ENCODE assay signal across 20 cellular contexts in genomic region chr1:172902200-172902599, GRCh38.
A peak's percentile ranks its signal among the peaks of the same experiment; 100 is the strongest.
DNase-seq lines count a peak whose midpoint lies in the region; ATAC-seq, FAIRE-seq and TF ChIP-seq lines count a peak whose summit lies in the region.
"Had no signal": no experiment of that assay in that cellular context is flagged by ENCODE, and none has a peak within 500 bp of the region (broad histone marks: within the 10 kb centered on the region; RNA-seq: fewer than 3 reads in every experiment).

No MANE protein-coding gene starts in this region.

- H3K4me1 ChIP-seq in HepG2 (ENCODE audit: insufficient read depth, low read length) (no peaks in the 10 kb centered on the region), right lobe of liver (no peaks in the 10 kb centered on the region), astrocyte (ENCODE audit: insufficient read depth, low read length) (peaks cover 62% of the 10 kb centered on the region), keratinocyte (ENCODE audit: control insufficient read depth, extremely low read depth, insufficient read depth, low read length) (peaks cover 43% of the 10 kb centered on the region)

- BruUV-seq in HepG2 (replicated peaks; lab: Mats Ljungman, UMichigan) = no TSS peak

- WGBS in HepG2 (ENCODE audit: low lambda C conversion rate) = 49% methylated on average over 2 of the region's 2 CpGs
- WGBS in right lobe of liver (ENCODE audit: insufficient coverage, low coverage, low lambda C conversion rate, missing lambda C conversion rate) = 50% methylated on average over 2 of the region's 2 CpGs

- dilution Hi-C loops in keratinocyte (cut with MboI; ENCODE audit: extremely low pct_ligation_motif_present, low sequenced_read_pairs) = no loop called here

- CTCF ChIA-PET in HepG2 (lab: Yijun Ruan, JAX; ENCODE audit: low intra/inter-chr PET ratio, low total read pairs) = no interaction called here
- CTCF ChIA-PET in activated CD4-positive, alpha-beta T cell treated with anti-CD3 and anti-CD28 coated beads for 36 hours (lab: Charles Lee) = interaction anchor here (1.1 to 1.5 kb wide), 4 partner anchors 8 to 160 kb away, joined by 4 to 7 read pairs (median 4); no protein-coding TSS in a partner anchor

- H3K9me3 ChIP-seq in HepG2 (ENCODE audit: low read length) = no peaks in the 10 kb centered on the region
- no peaks in the 10 kb centered on the region for H3K9me3 ChIP-seq in right lobe of liver
- H3K9me3 ChIP-seq in astrocyte (ENCODE audit: insufficient read depth, low read depth, low read length) = no peaks in the 10 kb centered on the region
- H3K9me3 ChIP-seq in keratinocyte (ENCODE audit: control insufficient read depth, low read depth, low read length) = no peaks in the 10 kb centered on the region
- H3K9me3 ChIP-seq: BLaER1, Peyer's patch had no signal

- H3K4me2 ChIP-seq in HepG2 (ENCODE audit: low read depth, low read length) = no peak overlapping the region
- peak overlapping the region; percentile 14 for H3K4me2 ChIP-seq in astrocyte (ENCODE audit: low read length)
- no peak overlapping the region for H3K4me2 ChIP-seq in keratinocyte (ENCODE audit: control insufficient read depth, extremely low read depth, insufficient read depth, low read depth, low read length)
- H3K4me2 ChIP-seq: BLaER1 had no signal

- H3K4me1 Mint-ChIP-seq in astrocyte (ENCODE audit: low read depth, unreplicated experiment) = peaks cover 69% of the 10 kb centered on the region
- H3K4me1 Mint-ChIP-seq in activated CD4-positive, alpha-beta T cell treated with anti-CD3 and anti-CD28 coated beads for 36 hours = peaks cover 31% of the 10 kb centered on the region

- no peak for TF ChIP-seq POLR2A in HepG2 (IDR thresholded peaks at IDR 0.05; ENCODE audit: insufficient read depth in 1 of 2, low read depth in 2 of 2, low read length in 2 of 2)
- no peak for TF ChIP-seq POLR2A in right lobe of liver (IDR thresholded peaks at IDR 0.05)

- peak overlapping the region; percentile 77 for H3K27ac Mint-ChIP-seq in astrocyte (ENCODE audit: unreplicated experiment)
- H3K27ac Mint-ChIP-seq in activated CD4-positive, alpha-beta T cell treated with anti-CD3 and anti-CD28 coated beads for 36 hours = no peak overlapping the region
- H3K27ac Mint-ChIP-seq: CD4-positive, alpha-beta memory T cell had no signal

- peaks cover 2% of the 10 kb centered on the region for H3K36me3 Mint-ChIP-seq in astrocyte (ENCODE audit: low read depth, unreplicated experiment)
- no peaks in the 10 kb centered on the region for H3K36me3 Mint-ChIP-seq in activated CD4-positive, alpha-beta T cell treated with anti-CD3 and anti-CD28 coated beads for 36 hours (ENCODE audit: low read depth)
- H3K36me3 Mint-ChIP-seq: CD4-positive, alpha-beta memory T cell had no signal

- H3K79me2 ChIP-seq in HepG2 (ENCODE audit: insufficient read depth, low read length) = no peaks in the 10 kb centered on the region
- no peaks in the 10 kb centered on the region for H3K79me2 ChIP-seq in astrocyte (ENCODE audit: insufficient read depth, low read length)
- H3K79me2 ChIP-seq in keratinocyte (ENCODE audit: control insufficient read depth, insufficient read depth, low read length) = no peaks in the 10 kb centered on the region

- no peaks in the 10 kb centered on the region for H3K9me1 ChIP-seq in keratinocyte (ENCODE audit: control insufficient read depth, extremely low read depth, insufficient read depth, low read length)

- H3K36me3 ChIP-seq in HepG2 (replicated peaks in 1 of 2; ENCODE audit: control insufficient read depth in 1 of 2, insufficient read depth in 2 of 2, low read length in 2 of 2) (no peaks in the 10 kb centered on the region), right lobe of liver (no peaks in the 10 kb centered on the region), astrocyte (ENCODE audit: insufficient read depth, low read length) (no peaks in the 10 kb centered on the region), keratinocyte (ENCODE audit: control insufficient read depth in 2 of 2, extremely low read depth in 1 of 2, insufficient read depth in 2 of 2, low read length in 2 of 2) (no peaks in the 10 kb centered on the region)
- H3K36me3 ChIP-seq: BLaER1, Peyer's patch had no signal

- in situ Hi-C loops in HepG2 (cut with HindIII; ENCODE audit: extremely low pct_ligation_motif_present, low pct_unique_long_range_greater_than_20kb) = no loop called here

- H3K27me3 Mint-ChIP-seq in astrocyte (ENCODE audit: low read depth, unreplicated experiment) = no peaks in the 10 kb centered on the region
- peaks cover 33% of the 10 kb centered on the region for H3K27me3 Mint-ChIP-seq in activated CD4-positive, alpha-beta T cell treated with anti-CD3 and anti-CD28 coated beads for 36 hours
- H3K27me3 Mint-ChIP-seq: CD4-positive, alpha-beta memory T cell had no signal

- no peak overlapping the region for H3K9ac ChIP-seq in HepG2 (ENCODE audit: insufficient read depth, low read depth, low read length)
- H3K9ac ChIP-seq in astrocyte (ENCODE audit: low read length) = peak overlapping the region; percentile 39
- H3K9ac ChIP-seq in keratinocyte (ENCODE audit: control insufficient read depth, extremely low read depth, insufficient read depth, low read length) = no peak overlapping the region
- H3K9ac ChIP-seq: BLaER1 had no signal

- no peak for TF ChIP-seq CTCF in HepG2 (CRISPR knock-in tag; IDR thresholded peaks at IDR 0.05)
- no peak for TF ChIP-seq CTCF in right lobe of liver (IDR thresholded peaks at IDR 0.05)
- TF ChIP-seq CTCF in astrocyte (IDR thresholded peaks at IDR 0.05; ENCODE audit: insufficient read depth, low read depth, low read length) = no peak
- TF ChIP-seq CTCF in keratinocyte (optimal IDR thresholded peaks at IDR 0.05 in 1 of 3, IDR thresholded peaks at IDR 0.05 in 1 of 3, conservative IDR thresholded peaks at IDR 0.05 in 1 of 3; ENCODE audit: extremely low read depth in 1 of 3, insufficient read depth in 2 of 3, low read length in 3 of 3) = no peak

- intact Hi-C loops in HepG2 (cut with micrococcal nuclease; ENCODE audit: unreplicated experiment) (no loop called here), right lobe of liver (cut with DNase I) (no loop called here)
- intact Hi-C loops in activated CD4-positive, alpha-beta T cell treated with anti-CD3 and anti-CD28 coated beads for 36 hours (cut with DNase I, micrococcal nuclease) = no loop called here

- DNase-seq in HepG2 (ENCODE audit: low spot score) (no peak), right lobe of liver (no peak), astrocyte (ENCODE audit: low read depth) (no peak), keratinocyte (ENCODE audit: low read depth, low spot score) (no peak), hepatic stellate cell (ENCODE audit: low spot score) (no peak)
- DNase-seq in activated CD4-positive, alpha-beta T cell treated with anti-CD3 and anti-CD28 coated beads for 36 hours = no peak
- DNase-seq: Calu3; CD4-positive, alpha-beta memory T cell; DMS53; GOT3; NCI-H1417; NCI-H187 treated with DMSO at 0.1 percent for 48 hours; NCI-H226; NCI-H524 treated with DMSO at 0.1 percent for 48 hours; Peyer's patch had no signal

- H3K27me3 ChIP-seq in HepG2 (ENCODE audit: control insufficient read depth in 1 of 2, insufficient read depth in 2 of 2, low read length in 2 of 2) (no peaks in the 10 kb centered on the region), right lobe of liver (no peaks in the 10 kb centered on the region), astrocyte (ENCODE audit: insufficient read depth, low read length) (no peaks in the 10 kb centered on the region), keratinocyte (ENCODE audit: control insufficient read depth, extremely low read depth, insufficient read depth, low read length) (no peaks in the 10 kb centered on the region)
- H3K27me3 ChIP-seq: BLaER1, Peyer's patch had no signal

- H4K20me1 ChIP-seq in HepG2 (ENCODE audit: insufficient read depth, low read length) = no peaks in the 10 kb centered on the region
- H4K20me1 ChIP-seq in astrocyte (ENCODE audit: insufficient read depth, low read length) = no peaks in the 10 kb centered on the region
- no peaks in the 10 kb centered on the region for H4K20me1 ChIP-seq in keratinocyte (ENCODE audit: control insufficient read depth, extremely low read depth, insufficient read depth, low read length)
- H4K20me1 ChIP-seq: BLaER1 had no signal

- H3K4me3 Mint-ChIP-seq in astrocyte (ENCODE audit: unreplicated experiment) = no peak overlapping the region
- no peak overlapping the region for H3K4me3 Mint-ChIP-seq in activated CD4-positive, alpha-beta T cell treated with anti-CD3 and anti-CD28 coated beads for 36 hours
- H3K4me3 Mint-ChIP-seq: CD4-positive, alpha-beta memory T cell had no signal

- peaks cover 2% of the 10 kb centered on the region for H3K9me3 Mint-ChIP-seq in astrocyte (ENCODE audit: unreplicated experiment)
- no peaks in the 10 kb centered on the region for H3K9me3 Mint-ChIP-seq in activated CD4-positive, alpha-beta T cell treated with anti-CD3 and anti-CD28 coated beads for 36 hours (ENCODE audit: low read depth)
- H3K9me3 Mint-ChIP-seq: CD4-positive, alpha-beta memory T cell had no signal

- no peak for ATAC-seq in HepG2
- no peak for ATAC-seq in right lobe of liver
- ATAC-seq in HG03097 (IDR thresholded peaks at IDR 0.05; ENCODE audit: low FRiP score, unreplicated experiment) = no peak
- no peak for ATAC-seq in activated CD4-positive, alpha-beta T cell treated with anti-CD3 and anti-CD28 coated beads for 36 hours
- ATAC-seq: GM12878, Right ventricle myocardium inferior had no signal

- no peak for TF ChIP-seq EP300 in HepG2 (IDR thresholded peaks at IDR 0.05; ENCODE audit: low read depth in 2 of 2, low read length in 2 of 2)
- TF ChIP-seq EP300 in HepG2 (CRISPR knock-in tag; IDR thresholded peaks at IDR 0.05; ENCODE audit: borderline replicate concordance) = no peak

- H3K4me3 ChIP-seq in HepG2 (replicated peaks in 1 of 3; ENCODE audit: insufficient read depth in 1 of 3, low read depth in 2 of 3, low read length in 3 of 3) (no peak overlapping the region), right lobe of liver (no peak overlapping the region), astrocyte (ENCODE audit: insufficient read depth, low read depth, low read length) (no peak overlapping the region), keratinocyte (ENCODE audit: control insufficient read depth in 2 of 3, extremely low read depth in 1 of 3, insufficient read depth in 2 of 3, low read depth in 1 of 3, low read length in 3 of 3) (no peak overlapping the region)
- H3K4me3 ChIP-seq: BLaER1, GM12878, Peyer's patch had no signal

- H2AFZ ChIP-seq in HepG2 (ENCODE audit: low read length) (no peak overlapping the region), astrocyte (ENCODE audit: low read depth, low read length) (no peak overlapping the region), keratinocyte (ENCODE audit: control insufficient read depth, low read length) (no peak overlapping the region)

- FAIRE-seq in HepG2 (lab: Jason Lieb, UNC) (no peak), astrocyte (lab: Jason Lieb, UNC) (no peak), keratinocyte (lab: Jason Lieb, UNC) (peak; percentile 20)
- FAIRE-seq: GM12878, GM19239 had no signal

- POLR2A ChIA-PET in HepG2 (lab: Yijun Ruan, JAX) = no interaction called here
- POLR2A ChIA-PET in activated CD4-positive, alpha-beta T cell treated with anti-CD3 and anti-CD28 coated beads for 36 hours (lab: Charles Lee) = interaction anchor here (0.6 kb wide), 1 partner anchor 543 kb away, joined by 3 read pairs; no protein-coding TSS in a partner anchor

- H3K27ac ChIP-seq in HepG2 (ENCODE audit: extremely low read length, insufficient read depth, low read length) = no peak overlapping the region
- no peak overlapping the region for H3K27ac ChIP-seq in right lobe of liver
- H3K27ac ChIP-seq in astrocyte (ENCODE audit: low read depth, low read length) = peak overlapping the region; percentile 94
- no peak overlapping the region for H3K27ac ChIP-seq in keratinocyte (ENCODE audit: control insufficient read depth, insufficient read depth, low read length)
- H3K27ac ChIP-seq: BLaER1, Peyer's patch had no signal

- no peak for TF ChIP-seq RAD21 in HepG2 (CRISPR knock-in tag; IDR thresholded peaks at IDR 0.05)
